ENCODE assay signal across 8 cellular contexts in the genomic region with DNA sequence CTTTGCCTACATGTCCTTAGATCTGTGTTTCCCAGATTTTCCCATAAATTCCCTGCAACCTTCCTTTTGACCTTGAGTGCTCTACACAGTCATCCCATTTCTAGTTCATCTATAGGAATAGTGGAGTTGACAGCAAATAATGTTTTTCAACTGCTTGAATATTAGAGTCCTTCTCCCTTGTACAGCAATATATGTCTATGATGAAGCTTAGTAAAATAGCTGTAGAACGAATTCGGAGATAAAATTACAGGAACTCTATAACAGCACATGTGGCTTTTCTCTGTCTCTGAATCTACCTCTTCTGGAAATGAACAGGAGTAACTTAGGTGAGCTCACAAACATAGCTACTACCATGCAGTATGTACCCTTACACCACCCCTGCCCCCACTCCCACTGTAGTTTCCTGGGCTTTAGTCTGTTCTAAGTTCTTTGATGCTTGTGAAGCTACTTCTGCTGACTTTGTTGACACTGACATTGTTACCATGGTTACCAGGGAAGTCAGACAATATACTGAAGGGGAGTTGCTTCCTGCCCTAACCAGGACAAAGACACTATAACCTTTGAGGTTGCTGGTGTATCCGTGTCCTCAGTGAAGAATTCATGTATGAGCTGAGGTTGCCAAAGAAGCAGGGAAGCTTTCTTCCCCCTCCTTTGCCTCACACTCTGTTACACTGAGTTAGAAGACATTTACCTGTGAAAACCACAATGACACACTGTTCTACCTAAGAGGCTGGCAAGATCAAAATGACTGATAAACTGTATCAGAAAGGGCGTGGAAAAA. TPM values are rescaled to one million over a fixed set of nuclear protein-coding genes. Genes with fewer than 3 reads are reported as not detected.
DNase-seq lines count a peak whose midpoint lies in the region; ATAC-seq and TF ChIP-seq lines count a peak whose summit lies in the region.

No MANE protein-coding gene starts in this region.

- H3K9me3 ChIP-seq in mesodermal cell (ENCODE audit: control insufficient read depth, low read length) = no peaks in the 10 kb centered on the region

- H3K36me3 ChIP-seq in mesodermal cell (ENCODE audit: control insufficient read depth, insufficient read depth, low read length) = no peaks in the 10 kb centered on the region

- no peak overlapping the region for H3K4me3 ChIP-seq in mesodermal cell (ENCODE audit: extremely low read depth, insufficient read depth, low read length, poor library complexity, severe bottlenecking)

- H3K27me3 Mint-ChIP-seq in activated naive CD8-positive, alpha-beta T cell = no peaks in the 10 kb centered on the region

- H3K9me3 Mint-ChIP-seq in activated naive CD8-positive, alpha-beta T cell (ENCODE audit: low read depth) = no peaks in the 10 kb centered on the region

- no peaks in the 10 kb centered on the region for H3K36me3 Mint-ChIP-seq in activated naive CD8-positive, alpha-beta T cell

- in situ Hi-C loops in GM13977 (cut with MboI; ENCODE audit: low pct_unique_long_range_greater_than_20kb, low sequenced_read_pairs, unreplicated experiment) = no loop called here

- H3K27ac ChIP-seq in mesodermal cell (ENCODE audit: low read depth, low read length, severe bottlenecking) = peak overlapping the region; percentile 62

- peak; percentile 27 for DNase-seq in GM13977 (ENCODE audit: low spot score)
- DNase-seq in RPMI8226 = peak; percentile 46
- DNase-seq in DMS153 (lab: John Stamatoyannopoulos, UW) = no peak
- DNase-seq in NCI-H1092 (lab: John Stamatoyannopoulos, UW) = no peak

- H3K4me1 Mint-ChIP-seq in activated naive CD8-positive, alpha-beta T cell (ENCODE audit: low read depth) = peaks cover 46% of the 10 kb centered on the region

- ATAC-seq in GM19035 (IDR thresholded peaks at IDR 0.05; ENCODE audit: unreplicated experiment) (no peak), HG02798 (IDR thresholded peaks at IDR 0.05; ENCODE audit: poor library complexity, unreplicated experiment) (no peak)

- H3K4me3 Mint-ChIP-seq in activated naive CD8-positive, alpha-beta T cell = peak overlapping the region; percentile 48

- no peak for TF ChIP-seq CTCF in GM13977 (IDR thresholded peaks at IDR 0.05; ENCODE audit: extremely low read depth, insufficient read depth, missing control alignments)

- WGBS in mesodermal cell (ENCODE audit: insufficient coverage in 2 of 2), 2 experiments = 67 to 100% methylated on average over 1 to 3 of the region's 4 CpGs

- H3K27ac Mint-ChIP-seq in activated naive CD8-positive, alpha-beta T cell = peak overlapping the region; percentile 87

- no peaks in the 10 kb centered on the region for H3K4me1 ChIP-seq in mesodermal cell (ENCODE audit: control insufficient read depth, insufficient read depth, low read length, poor library complexity, severe bottlenecking)

RNA-seq across cellular contexts. Expression of gene SHLD1, which starts 35.8 kb away (rescaled TPM):
- 3.7 TPM for polyA plus RNA-seq in mesodermal cell (2013, experiment 1 of 2)
- polyA plus RNA-seq in mesodermal cell (2013, experiment 2 of 2) = 2.7 TPM

Comparison
In these comparisons a context has a peak if more than half of its experiments do, and no peak if none do; other contexts are left out.
1. DNase-seq: peak in GM13977 (single experiment) and RPMI8226 (single experiment); none in DMS153 (single experiment) and NCI-H1092 (single experiment).